Comparison of ENCODE assay signal across 8 cellular contexts in the genomic region with DNA sequence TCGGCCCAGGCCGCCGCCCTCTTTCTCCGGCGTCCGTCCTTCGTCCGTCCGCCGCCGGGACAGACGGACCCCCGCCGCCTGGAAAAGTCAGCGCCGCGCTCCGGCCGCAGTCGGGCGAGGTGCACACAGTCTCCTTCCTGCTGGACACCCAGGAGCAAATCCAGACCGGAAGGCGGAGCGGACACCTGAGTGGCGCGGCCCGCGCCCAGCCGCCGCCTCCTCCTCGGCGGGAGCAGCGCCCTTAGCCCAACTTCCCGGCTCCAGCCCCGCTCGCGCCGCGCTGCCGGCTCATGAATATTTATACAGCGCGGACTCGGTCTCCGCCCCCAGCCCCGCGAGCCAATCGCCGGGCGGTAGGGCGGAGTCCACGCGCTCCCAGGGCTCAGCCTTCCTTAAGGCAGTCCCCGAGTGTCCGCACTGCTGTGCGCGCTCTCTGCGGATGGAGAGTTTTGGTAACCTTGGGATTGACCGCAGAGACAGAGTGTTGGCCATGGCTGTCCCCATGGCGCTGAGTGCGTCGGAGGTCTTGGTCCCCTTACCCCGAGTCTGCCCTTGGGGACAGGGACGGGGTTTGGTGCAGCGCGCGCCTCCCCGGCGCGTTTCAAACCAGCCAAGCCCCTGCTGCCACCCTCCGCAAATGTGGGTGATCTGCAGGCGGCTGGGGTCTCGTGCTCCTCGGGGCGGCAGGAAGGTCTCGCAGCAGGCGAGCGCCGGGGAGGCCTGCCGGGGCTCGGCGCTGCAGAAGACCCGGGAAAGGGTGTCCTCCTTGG. TPM values are rescaled to one million over a fixed set of nuclear protein-coding genes. Genes with fewer than 3 reads are reported as not detected.
DNase-seq lines count a peak whose midpoint lies in the region; ATAC-seq, FAIRE-seq and TF ChIP-seq lines count a peak whose summit lies in the region.

A gene with protein sequence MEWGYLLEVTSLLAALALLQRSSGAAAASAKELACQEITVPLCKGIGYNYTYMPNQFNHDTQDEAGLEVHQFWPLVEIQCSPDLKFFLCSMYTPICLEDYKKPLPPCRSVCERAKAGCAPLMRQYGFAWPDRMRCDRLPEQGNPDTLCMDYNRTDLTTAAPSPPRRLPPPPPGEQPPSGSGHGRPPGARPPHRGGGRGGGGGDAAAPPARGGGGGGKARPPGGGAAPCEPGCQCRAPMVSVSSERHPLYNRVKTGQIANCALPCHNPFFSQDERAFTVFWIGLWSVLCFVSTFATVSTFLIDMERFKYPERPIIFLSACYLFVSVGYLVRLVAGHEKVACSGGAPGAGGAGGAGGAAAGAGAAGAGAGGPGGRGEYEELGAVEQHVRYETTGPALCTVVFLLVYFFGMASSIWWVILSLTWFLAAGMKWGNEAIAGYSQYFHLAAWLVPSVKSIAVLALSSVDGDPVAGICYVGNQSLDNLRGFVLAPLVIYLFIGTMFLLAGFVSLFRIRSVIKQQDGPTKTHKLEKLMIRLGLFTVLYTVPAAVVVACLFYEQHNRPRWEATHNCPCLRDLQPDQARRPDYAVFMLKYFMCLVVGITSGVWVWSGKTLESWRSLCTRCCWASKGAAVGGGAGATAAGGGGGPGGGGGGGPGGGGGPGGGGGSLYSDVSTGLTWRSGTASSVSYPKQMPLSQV (minus strand): TSS at position 274 of the 770 bp plus-strand sequence. CDS start 867 bp downstream, outside the sequence.

- no peaks in the 10 kb centered on the region for H3K9me3 Mint-ChIP-seq in natural killer cell treated with Interleukin-12 subunit alpha and Interleukin-12 subunit beta and Interleukin-15 and Interleukin-18, amount 100 ng/mL, for 72 hours

- FAIRE-seq in HTR-8/SVneo (lab: Jason Lieb, UNC): peak; percentile 90

- H3K27ac Mint-ChIP-seq in natural killer cell treated with Interleukin-12 subunit alpha and Interleukin-12 subunit beta and Interleukin-15 and Interleukin-18, amount 100 ng/mL, for 72 hours: no peak within 1 kb of the TSS

- H3K4me3 ChIP-seq in fibroblast of pulmonary artery (replicated peaks; ENCODE audit: low read depth, low read length): peak within 1 kb of the TSS; percentile 67

- peak; percentile 19 for TF ChIP-seq CTCF in fibroblast of pulmonary artery (IDR thresholded peaks at IDR 0.05; ENCODE audit: low read length, missing control alignments)

- peaks cover 10 to 18% of the 10 kb centered on the region in 2 donors for H3K4me1 Mint-ChIP-seq in natural killer cell treated with Interleukin-12 subunit alpha and Interleukin-12 subunit beta and Interleukin-15 and Interleukin-18, amount 100 ng/mL, for 72 hours (ENCODE audit: low read depth in 2 of 2)

- peak; percentile 94 for ATAC-seq in GM21423 (IDR thresholded peaks at IDR 0.05; ENCODE audit: unreplicated experiment)
- ATAC-seq in natural killer cell treated with Interleukin-12 subunit alpha and Interleukin-12 subunit beta and Interleukin-15 and Interleukin-18, amount 100 ng/mL, for 72 hours: peak; percentile 94

- H3K36me3 Mint-ChIP-seq in natural killer cell treated with Interleukin-12 subunit alpha and Interleukin-12 subunit beta and Interleukin-15 and Interleukin-18, amount 100 ng/mL, for 72 hours: no peaks in the 10 kb centered on the region

- peaks cover 13 to 32% of the 10 kb centered on the region in 2 donors for H3K27me3 Mint-ChIP-seq in natural killer cell treated with Interleukin-12 subunit alpha and Interleukin-12 subunit beta and Interleukin-15 and Interleukin-18, amount 100 ng/mL, for 72 hours

- DNase-seq in D341Med (ENCODE audit: low spot score) (peak; percentile 96), HTR-8/SVneo (ENCODE audit: insufficient read length, low spot score) (peak; percentile 93), OCI-M1 (lab: John Stamatoyannopoulos, UW) (peak; percentile 54), fibroblast of pulmonary artery (ENCODE audit: low read depth) (peak; percentile 93)
- peak; percentile 61 for DNase-seq in activated T-helper 9 cell treated with anti-CD3 and anti-CD28 coated beads, Interleukin-2, amount 50 U/mL, for 16 hours (ENCODE audit: low read depth)
- peak; percentile 82 for DNase-seq in natural killer cell treated with Interleukin-12 subunit alpha and Interleukin-12 subunit beta and Interleukin-15 and Interleukin-18, amount 100 ng/mL, for 72 hours (ENCODE audit: low spot score)
- peak in 5 of 6 experiments; percentile 47 to 67 (median 55) for DNase-seq in stimulated activated naive CD4-positive, alpha-beta T cell (lab: John Stamatoyannopoulos, UW)

- H3K4me3 Mint-ChIP-seq in natural killer cell treated with Interleukin-12 subunit alpha and Interleukin-12 subunit beta and Interleukin-15 and Interleukin-18, amount 100 ng/mL, for 72 hours: peak within 1 kb of the TSS; percentile 86

RNA-seq across cellular contexts. Expression of the gene that starts here (rescaled TPM):
- under 1 TPM; 0.64 to 0.73 TPM for total RNA-seq in natural killer cell treated with Interleukin-12 subunit alpha and Interleukin-12 subunit beta and Interleukin-15 and Interleukin-18, amount 100 ng/mL, for 72 hours

Comparison
In these comparisons a context has a peak if more than half of its experiments do, and no peak if none do; other contexts are left out.
1. Peak in every context shown above with its lines: DNase-seq, ATAC-seq and H3K4me3 ChIP-seq.
2. Peak in DNase-seq and ATAC-seq in natural killer cell treated with Interleukin-12 subunit alpha and Interleukin-12 subunit beta and Interleukin-15 and Interleukin-18, amount 100 ng/mL, for 72 hours; RNA of the gene not detected or under 1 TPM.